In the genomic region with DNA sequence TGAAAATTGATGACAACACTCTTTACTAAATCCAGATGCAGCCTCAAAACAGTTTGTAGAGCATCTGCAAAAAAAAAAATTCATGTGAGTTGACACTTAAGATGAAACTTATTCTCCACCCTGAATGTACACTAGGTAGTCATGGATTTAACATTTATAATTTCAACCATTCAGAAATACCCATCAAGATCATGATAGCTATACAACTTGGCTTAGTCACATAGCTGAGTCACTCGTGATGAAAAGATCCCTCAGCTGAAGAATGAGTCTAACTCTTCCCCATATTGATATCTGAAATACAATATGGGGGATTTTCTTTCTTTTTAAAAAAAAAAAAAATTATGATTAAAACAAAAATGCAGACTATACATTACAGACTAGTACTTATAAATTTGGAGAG, we compare ENCODE assay signal across 15 cellular contexts.
DNase-seq lines count a peak whose midpoint lies in the region; ATAC-seq, FAIRE-seq and TF ChIP-seq lines count a peak whose summit lies in the region.
"Had no signal": no experiment of that assay in that cellular context is flagged by ENCODE, and none has a peak within 500 bp of the region (broad histone marks: within the 10 kb centered on the region; RNA-seq: fewer than 3 reads in every experiment).

No MANE protein-coding gene starts in this region.

- intact Hi-C loops in CD4-positive, alpha-beta memory T cell (cut with micrococcal nuclease) = no loop called here

- H3K9me3 ChIP-seq in A549 = peaks cover 50% of the 10 kb centered on the region
- peaks cover 0 to 10% of the 10 kb centered on the region in 2 donors for H3K9me3 ChIP-seq in CD4-positive, alpha-beta memory T cell (ENCODE audit: control insufficient read depth in 1 of 2, low read length in 2 of 2)

- FAIRE-seq in A549 (lab: Jason Lieb, UNC) = no peak

- CTCF ChIA-PET in A549 (lab: Yijun Ruan, JAX) = interaction anchor here (0.7 to 1.5 kb wide), 5 partner anchors 10 to 1216 kb away, joined by 3 to 5 read pairs (median 3); no protein-coding TSS in a partner anchor
- CTCF ChIA-PET in CD4-positive, alpha-beta memory T cell (lab: Charles Lee; ENCODE audit: partially characterized antibody) = interaction anchor here (1.1 to 1.4 kb wide), 2 partner anchors 24 to 27 kb away, joined by 3 read pairs; no protein-coding TSS in a partner anchor

- H3K4me3 Mint-ChIP-seq in CD4-positive, alpha-beta memory T cell = no peak overlapping the region
- H3K4me3 Mint-ChIP-seq in nephron progenitor cell = no peak overlapping the region
- H3K4me3 Mint-ChIP-seq: WTC11 had no signal

- TF ChIP-seq CTCF in A549 (IDR thresholded peaks at IDR 0.05) (no peak), fibroblast of mammary gland (conservative IDR thresholded peaks at IDR 0.05; ENCODE audit: control insufficient read depth, insufficient read depth, low read depth, low read length) (no peak), nephron progenitor cell (IDR thresholded peaks at IDR 0.05) (no peak)

- DNase-seq in A549 (ENCODE audit: low read depth in 1 of 2, low spot score in 1 of 2) (peak in 1 of 2 experiments; percentile 38), fibroblast of mammary gland (ENCODE audit: low read depth) (peak; percentile 83), glomerular visceral epithelial cell (ENCODE audit: extremely low spot score) (no peak), nephron progenitor cell (no peak)
- no peak for DNase-seq in CD4-positive, alpha-beta memory T cell
- DNase-seq: hippocampal formation; mesendoderm; NCI-H1105; NCI-H510A treated with DMSO at 0.1 percent for 48 hours; SIG-M5; stimulated activated CD4-positive, alpha-beta T cell treated with anti-CD3 and anti-CD28 coated beads, Interleukin-1b, Interleukin-23, amount 100 ng/mL, for 48 hours had no signal

- ATAC-seq in A549 = no peak
- ATAC-seq in SK-N-SH treated with all-trans-retinoic acid at 6 μM for 48 hours = peak; percentile 44
- ATAC-seq in GM21825 (IDR thresholded peaks at IDR 0.05; ENCODE audit: unreplicated experiment) = no peak
- ATAC-seq in GM21526 (IDR thresholded peaks at IDR 0.05; ENCODE audit: low FRiP score, unreplicated experiment) = no peak
- ATAC-seq: WTC11 had no signal

- H3K27ac ChIP-seq in A549 = peak overlapping the region; percentile 93 to 97
- H3K27ac ChIP-seq in CD4-positive, alpha-beta memory T cell (ENCODE audit: low read depth, low read length) = no peak overlapping the region

- WGBS in A549 (ENCODE audit: missing lambda C conversion rate) = 10% methylated on average over 1 of the region's 1 CpG

- H3K27me3 Mint-ChIP-seq in CD4-positive, alpha-beta memory T cell = no peaks in the 10 kb centered on the region
- peaks cover 4% of the 10 kb centered on the region for H3K27me3 Mint-ChIP-seq in nephron progenitor cell (ENCODE audit: low read depth, poor library complexity)

- H3K4me3 ChIP-seq in A549 (no peak overlapping the region), fibroblast of mammary gland (ENCODE audit: control insufficient read depth, low read depth, low read length) (no peak overlapping the region)
- H3K4me3 ChIP-seq in CD4-positive, alpha-beta memory T cell (ENCODE audit: low read length in 2 of 2) = no peak overlapping the region

- H3K27me3 ChIP-seq in CD4-positive, alpha-beta memory T cell (ENCODE audit: insufficient read depth, low read length) = no peaks in the 10 kb centered on the region

- no peak for TF ChIP-seq POLR2A in A549 (IDR thresholded peaks at IDR 0.05; ENCODE audit: low read length)

- peaks cover 7 to 12% of the 10 kb centered on the region in 2 donors for H3K36me3 Mint-ChIP-seq in CD4-positive, alpha-beta memory T cell
- peaks cover 5% of the 10 kb centered on the region for H3K36me3 Mint-ChIP-seq in nephron progenitor cell (ENCODE audit: low read depth)

- TF ChIP-seq RAD21 in A549 (conservative IDR thresholded peaks at IDR 0.05 in 1 of 2, IDR thresholded peaks at IDR 0.05 in 1 of 2) = no peak

- POLR2A ChIA-PET in A549 (lab: Yijun Ruan, JAX) = no interaction called here
- POLR2A ChIA-PET in CD4-positive, alpha-beta memory T cell (lab: Charles Lee; ENCODE audit: partially characterized antibody) = interaction anchor here (0.7 to 2.9 kb wide), 3 partner anchors 193 to 453 kb away, joined by 3 to 14 read pairs (median 4); a partner anchor contains a TSS

- peaks cover 53% of the 10 kb centered on the region for H3K4me1 ChIP-seq in A549
- peaks cover 26% of the 10 kb centered on the region for H3K4me1 ChIP-seq in CD4-positive, alpha-beta memory T cell (ENCODE audit: insufficient read depth, low read length)

- H3K9me3 Mint-ChIP-seq in CD4-positive, alpha-beta memory T cell = peaks cover 8 to 31% (median 16%) of the 10 kb centered on the region in 8 donors
- H3K9me3 Mint-ChIP-seq in nephron progenitor cell = peaks cover 32% of the 10 kb centered on the region

- H3K27ac Mint-ChIP-seq in CD4-positive, alpha-beta memory T cell = peak overlapping the region in 4 of 7 donors; percentile 78 to 100 (median 91)
- no peak overlapping the region for H3K27ac Mint-ChIP-seq in nephron progenitor cell
- H3K27ac Mint-ChIP-seq: WTC11 had no signal

- TF ChIP-seq EP300 in A549 (IDR thresholded peaks at IDR 0.05) = no peak

- no peaks in the 10 kb centered on the region for H3K36me3 ChIP-seq in CD4-positive, alpha-beta memory T cell (ENCODE audit: insufficient read depth, low read length)

- peaks cover 20 to 26% (median 24%) of the 10 kb centered on the region in 4 donors for H3K4me1 Mint-ChIP-seq in CD4-positive, alpha-beta memory T cell
- peaks cover 5% of the 10 kb centered on the region for H3K4me1 Mint-ChIP-seq in nephron progenitor cell
- H3K4me1 Mint-ChIP-seq: WTC11 had no signal

- H3K4me2 ChIP-seq in A549 = no peak overlapping the region

TF ChIP-seq in A549, 52 proteins besides CTCF, POLR2A, EP300 and RAD21:
- TF ChIP-seq POLR2AphosphoS2 (conservative IDR thresholded peaks at IDR 0.05; ENCODE audit: low read length) (no peak), FOSL2 (IDR thresholded peaks at IDR 0.05) (no peak), FOSL2 (CRISPR knock-in tag; IDR thresholded peaks at IDR 0.05) (peak; percentile 47), JUNB (IDR thresholded peaks at IDR 0.05) (0 out of 2 replicates have a peak, but pooled peaks have one; percentile 15), MAFK (IDR thresholded peaks at IDR 0.05; ENCODE audit: partially characterized antibody) (peak; percentile 24)
TF ChIP-seq in A549: peak in this region for 3.

TF ChIP-seq in SK-N-SH treated with all-trans-retinoic acid at 6 μM for 48 hours, 23 proteins besides CTCF, POLR2A, EP300 and RAD21 (continues in another document):
- TF ChIP-seq ESRRG (CRISPR knock-in tag; IDR thresholded peaks at IDR 0.05) (no peak), ZFP3 (CRISPR knock-in tag; IDR thresholded peaks at IDR 0.05) (no peak), ZNF70 (CRISPR knock-in tag; IDR thresholded peaks at IDR 0.05) (no peak), CSDC2 (CRISPR knock-in tag; IDR thresholded peaks at IDR 0.05) (no peak), PPARA (CRISPR knock-in tag; IDR thresholded peaks at IDR 0.05; ENCODE audit: borderline replicate concordance) (no peak)
- TF ChIP-seq, protein P1, sequence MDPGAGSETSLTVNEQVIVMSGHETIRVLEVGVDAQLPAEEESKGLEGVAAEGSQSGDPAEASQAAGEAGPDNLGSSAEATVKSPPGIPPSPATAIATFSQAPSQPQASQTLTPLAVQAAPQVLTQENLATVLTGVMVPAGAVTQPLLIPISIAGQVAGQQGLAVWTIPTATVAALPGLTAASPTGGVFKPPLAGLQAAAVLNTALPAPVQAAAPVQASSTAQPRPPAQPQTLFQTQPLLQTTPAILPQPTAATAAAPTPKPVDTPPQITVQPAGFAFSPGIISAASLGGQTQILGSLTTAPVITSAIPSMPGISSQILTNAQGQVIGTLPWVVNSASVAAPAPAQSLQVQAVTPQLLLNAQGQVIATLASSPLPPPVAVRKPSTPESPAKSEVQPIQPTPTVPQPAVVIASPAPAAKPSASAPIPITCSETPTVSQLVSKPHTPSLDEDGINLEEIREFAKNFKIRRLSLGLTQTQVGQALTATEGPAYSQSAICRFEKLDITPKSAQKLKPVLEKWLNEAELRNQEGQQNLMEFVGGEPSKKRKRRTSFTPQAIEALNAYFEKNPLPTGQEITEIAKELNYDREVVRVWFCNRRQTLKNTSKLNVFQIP (CRISPR knock-in tag; IDR thresholded peaks at IDR 0.05; ENCODE audit: borderline replicate concordance, low read depth) = no peak
- TF ChIP-seq, protein P2, sequence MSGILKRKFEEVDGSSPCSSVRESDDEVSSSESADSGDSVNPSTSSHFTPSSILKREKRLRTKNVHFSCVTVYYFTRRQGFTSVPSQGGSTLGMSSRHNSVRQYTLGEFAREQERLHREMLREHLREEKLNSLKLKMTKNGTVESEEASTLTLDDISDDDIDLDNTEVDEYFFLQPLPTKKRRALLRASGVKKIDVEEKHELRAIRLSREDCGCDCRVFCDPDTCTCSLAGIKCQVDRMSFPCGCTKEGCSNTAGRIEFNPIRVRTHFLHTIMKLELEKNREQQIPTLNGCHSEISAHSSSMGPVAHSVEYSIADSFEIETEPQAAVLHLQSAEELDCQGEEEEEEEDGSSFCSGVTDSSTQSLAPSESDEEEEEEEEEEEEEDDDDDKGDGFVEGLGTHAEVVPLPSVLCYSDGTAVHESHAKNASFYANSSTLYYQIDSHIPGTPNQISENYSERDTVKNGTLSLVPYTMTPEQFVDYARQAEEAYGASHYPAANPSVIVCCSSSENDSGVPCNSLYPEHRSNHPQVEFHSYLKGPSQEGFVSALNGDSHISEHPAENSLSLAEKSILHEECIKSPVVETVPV (CRISPR knock-in tag; IDR thresholded peaks at IDR 0.05) = no peak
- TF ChIP-seq, protein P3, sequence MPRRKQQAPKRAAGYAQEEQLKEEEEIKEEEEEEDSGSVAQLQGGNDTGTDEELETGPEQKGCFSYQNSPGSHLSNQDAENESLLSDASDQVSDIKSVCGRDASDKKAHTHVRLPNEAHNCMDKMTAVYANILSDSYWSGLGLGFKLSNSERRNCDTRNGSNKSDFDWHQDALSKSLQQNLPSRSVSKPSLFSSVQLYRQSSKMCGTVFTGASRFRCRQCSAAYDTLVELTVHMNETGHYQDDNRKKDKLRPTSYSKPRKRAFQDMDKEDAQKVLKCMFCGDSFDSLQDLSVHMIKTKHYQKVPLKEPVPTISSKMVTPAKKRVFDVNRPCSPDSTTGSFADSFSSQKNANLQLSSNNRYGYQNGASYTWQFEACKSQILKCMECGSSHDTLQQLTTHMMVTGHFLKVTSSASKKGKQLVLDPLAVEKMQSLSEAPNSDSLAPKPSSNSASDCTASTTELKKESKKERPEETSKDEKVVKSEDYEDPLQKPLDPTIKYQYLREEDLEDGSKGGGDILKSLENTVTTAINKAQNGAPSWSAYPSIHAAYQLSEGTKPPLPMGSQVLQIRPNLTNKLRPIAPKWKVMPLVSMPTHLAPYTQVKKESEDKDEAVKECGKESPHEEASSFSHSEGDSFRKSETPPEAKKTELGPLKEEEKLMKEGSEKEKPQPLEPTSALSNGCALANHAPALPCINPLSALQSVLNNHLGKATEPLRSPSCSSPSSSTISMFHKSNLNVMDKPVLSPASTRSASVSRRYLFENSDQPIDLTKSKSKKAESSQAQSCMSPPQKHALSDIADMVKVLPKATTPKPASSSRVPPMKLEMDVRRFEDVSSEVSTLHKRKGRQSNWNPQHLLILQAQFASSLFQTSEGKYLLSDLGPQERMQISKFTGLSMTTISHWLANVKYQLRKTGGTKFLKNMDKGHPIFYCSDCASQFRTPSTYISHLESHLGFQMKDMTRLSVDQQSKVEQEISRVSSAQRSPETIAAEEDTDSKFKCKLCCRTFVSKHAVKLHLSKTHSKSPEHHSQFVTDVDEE (CRISPR knock-in tag; IDR thresholded peaks at IDR 0.05) = no peak
